In the genomic region with DNA sequence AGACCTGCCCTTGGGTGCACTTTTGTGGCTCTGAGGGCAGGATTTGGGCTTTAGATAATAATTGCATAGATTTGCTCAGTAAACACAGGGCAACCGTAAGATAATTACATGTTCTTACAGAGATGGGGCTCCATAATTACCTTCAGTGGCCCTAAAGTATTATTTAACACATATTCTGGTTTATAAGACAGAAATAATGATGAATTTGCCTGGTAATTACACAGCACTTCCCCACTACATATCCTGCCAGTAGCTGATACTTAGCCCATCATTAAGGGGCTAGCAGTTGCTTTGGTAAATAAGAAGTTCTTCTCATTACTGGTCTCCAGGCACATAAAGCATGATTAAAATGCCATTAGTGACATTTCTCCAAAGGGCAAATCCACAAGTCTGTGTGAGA, we compare ENCODE assay signal across 23 cellular contexts.
"Had no signal": no experiment of that assay in that cellular context is flagged by ENCODE, and none has a peak within 500 bp of the region (broad histone marks: within the 10 kb centered on the region; RNA-seq: fewer than 3 reads in every experiment).

No MANE protein-coding gene starts in this region.

- H2AFZ ChIP-seq: neural progenitor cell had no signal

- H3K9ac ChIP-seq: neural progenitor cell had no signal

- DNase-seq: activated B cell treated with CpG ODN at 0.5 μM for 24 hours; activated CD4-positive, alpha-beta T cell treated with anti-CD3 and anti-CD28 coated beads for 36 hours; activated CD4-positive, alpha-beta T cell treated with anti-CD3 and anti-CD28 coated beads, Interleukin-2, amount 50 U/mL, for 48 hours; activated CD8-positive, alpha-beta memory T cell treated with anti-CD3 and anti-CD28 coated beads, Interleukin-2, amount 50 U/mL, for 48 hours; activated effector memory CD4-positive, alpha-beta T cell treated with Interleukin-2 at 50 U/mL for 16 hours; activated naive CD4-positive, alpha-beta T cell treated with anti-CD3 and anti-CD28 coated beads, Interleukin-2, amount 10 ng/mL, durations not matched to agents 7 days and 5 days; activated T-cell treated with anti-CD3 and anti-CD28 coated beads, Interleukin-2, amount 50 U/mL, for 48 hours; amygdala; cerebellar nuclear complex; cortex of kidney; esophagus squamous epithelium; gastrocnemius medialis; hippocampal formation; kidney glomerular epithelial cell; left lung; naive thymus-derived CD8-positive, alpha-beta T cell; retina; sigmoid colon; stimulated activated CD4-positive, alpha-beta T cell treated with anti-CD3 and anti-CD28 coated beads, Interleukin-4, amount 100 ng/mL, for 1 hour; stimulated activated naive CD4-positive, alpha-beta T cell treated with Interleukin-2 at 50 U/mL for 16 hours; upper lobe of right lung had no signal

- H3K36me3 ChIP-seq: esophagus squamous epithelium, gastrocnemius medialis, left lung, neural progenitor cell, sigmoid colon, thoracic aorta, upper lobe of right lung had no signal

- H3K9me3 ChIP-seq: esophagus squamous epithelium, gastrocnemius medialis, left lung, sigmoid colon, thoracic aorta, upper lobe of right lung had no signal

- H3K27ac ChIP-seq: esophagus squamous epithelium, gastrocnemius medialis, left lung, neural progenitor cell, sigmoid colon, thoracic aorta, upper lobe of right lung had no signal

- H3K27me3 ChIP-seq: esophagus squamous epithelium, gastrocnemius medialis, left lung, neural progenitor cell, sigmoid colon, upper lobe of right lung had no signal

- H3K4me3 ChIP-seq: esophagus squamous epithelium, gastrocnemius medialis, left lung, neural progenitor cell, sigmoid colon, thoracic aorta, upper lobe of right lung had no signal

- H3K4me2 ChIP-seq: neural progenitor cell had no signal

- H3K4me1 ChIP-seq: esophagus squamous epithelium, left lung, neural progenitor cell, sigmoid colon had no signal

- ATAC-seq: activated CD4-positive, alpha-beta T cell treated with anti-CD3 and anti-CD28 coated beads for 36 hours; gastrocnemius medialis; left lung; naive thymus-derived CD8-positive, alpha-beta T cell; upper lobe of right lung had no signal
